ENCODE assay signal across 23 cellular contexts in the genomic region with DNA sequence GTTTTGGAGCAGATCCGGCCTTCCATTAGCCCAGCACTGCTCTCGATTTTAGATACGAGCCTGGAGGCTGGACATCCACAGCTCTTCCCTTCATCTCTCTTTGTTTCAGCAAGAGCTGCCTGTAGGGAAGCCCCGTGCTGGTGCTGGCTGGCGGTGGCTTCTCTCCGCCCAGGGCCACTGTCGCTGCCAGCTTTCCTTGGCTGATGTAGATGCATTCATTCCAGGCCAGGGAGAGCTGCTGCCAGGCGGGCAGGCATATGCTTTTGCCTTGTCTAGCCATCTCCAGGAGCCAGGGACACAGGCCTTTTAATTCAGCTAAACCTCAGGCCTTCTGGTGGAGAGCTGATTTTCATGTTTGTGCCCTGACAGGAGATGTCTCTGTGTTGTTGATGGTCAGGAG.
A peak's percentile ranks its signal among the peaks of the same experiment; 100 is the strongest.
DNase-seq lines count a peak whose midpoint lies in the region; ATAC-seq and TF ChIP-seq lines count a peak whose summit lies in the region.
"Had no signal": no experiment of that assay in that cellular context is flagged by ENCODE, and none has a peak within 500 bp of the region (broad histone marks: within the 10 kb centered on the region; RNA-seq: fewer than 3 reads in every experiment).

No MANE protein-coding gene starts in this region.

- no peak for TF ChIP-seq CTCF in DND-41 (IDR thresholded peaks at IDR 0.05; ENCODE audit: borderline replicate concordance, extremely low read depth, low read length, poor library complexity, severe bottlenecking)
- no peak for TF ChIP-seq CTCF in GM23338 (conservative IDR thresholded peaks at IDR 0.05; ENCODE audit: low read depth in 2 of 2)

- H3K18ac ChIP-seq in neuronal stem cell (ENCODE audit: low read length), result peak overlapping the region; percentile 87

- H3K27ac Mint-ChIP-seq in GM23338, result no peak overlapping the region
- H3K27ac Mint-ChIP-seq: CD8-positive, alpha-beta T cell had no signal

- H3K14ac ChIP-seq in neuronal stem cell (ENCODE audit: low read length), result no peak overlapping the region

- no peaks in the 10 kb centered on the region for H4K20me1 ChIP-seq in DND-41 (ENCODE audit: insufficient read depth, low read length)
- H4K20me1 ChIP-seq in GM23338 (replicated peaks; ENCODE audit: insufficient read depth), result no peaks in the 10 kb centered on the region
- H4K20me1 ChIP-seq: BLaER1 treated with 17β-estradiol and CSF1 and Interleukin-3, amounts not matched to agents 10 nM and 100 nM had no signal

- WGBS in neuronal stem cell (ENCODE audit: extremely low coverage in 2 of 2, insufficient read length in 2 of 2, insufficient replicate concordance in 1 of 2), 2 donors, result no CpG with 5 or more reads among the region's 8 CpGs

- ATAC-seq in DND-41 (ENCODE audit: insufficient read depth, low read depth), result no peak
- no peak for ATAC-seq in GM23338
- ATAC-seq: CD8-positive, alpha-beta T cell; HCT116; SK-N-SH treated with all-trans-retinoic acid at 6 μM for 48 hours had no signal

- H3K36me3 ChIP-seq in DND-41 (ENCODE audit: insufficient read depth, low read length) (0 out of 2 replicates have a peak, but pooled peaks cover 4% of the 10 kb centered on the region), GM23338 (ENCODE audit: insufficient read depth) (no peaks in the 10 kb centered on the region), neuronal stem cell (replicated peaks in 1 of 2; ENCODE audit: control insufficient read depth in 2 of 2, insufficient read depth in 2 of 2, low read length in 2 of 2) (no peaks in the 10 kb centered on the region)

- H3K27me3 ChIP-seq in DND-41 (ENCODE audit: insufficient read depth, low read length, poor library complexity) (no peaks in the 10 kb centered on the region), GM23338 (ENCODE audit: insufficient read depth) (no peaks in the 10 kb centered on the region), neuronal stem cell (ENCODE audit: control insufficient read depth in 3 of 3, insufficient read depth in 3 of 3, low read depth in 1 of 3, low read length in 3 of 3) (no peaks in the 10 kb centered on the region)
- H3K27me3 ChIP-seq: BLaER1 treated with 17β-estradiol and CSF1 and Interleukin-3, amounts not matched to agents 10 nM and 100 nM had no signal

- H3K4me2 ChIP-seq in DND-41 (ENCODE audit: insufficient read depth, low read length) (no peak overlapping the region), GM23338 (no peak overlapping the region), neuronal stem cell (ENCODE audit: insufficient read depth, low read length, poor library complexity, severe bottlenecking) (no peak overlapping the region)
- H3K4me2 ChIP-seq: BLaER1 treated with 17β-estradiol and CSF1 and Interleukin-3, amounts not matched to agents 10 nM and 100 nM had no signal

- no peak overlapping the region for H2BK12ac ChIP-seq in neuronal stem cell (ENCODE audit: low read length)

- H3K9me3 ChIP-seq in DND-41 (ENCODE audit: insufficient read depth, low read length, severe bottlenecking) (peaks cover 21% of the 10 kb centered on the region), neuronal stem cell (replicated peaks in 1 of 2; ENCODE audit: control insufficient read depth in 2 of 2, insufficient read depth in 1 of 2, low read depth in 1 of 2, low read length in 2 of 2) (no peaks in the 10 kb centered on the region)

- no peak overlapping the region for H3K4me3 Mint-ChIP-seq in GM23338
- H3K4me3 Mint-ChIP-seq: CD8-positive, alpha-beta T cell had no signal

- no peak overlapping the region for H2AK5ac ChIP-seq in neuronal stem cell (ENCODE audit: low read depth, low read length)

- no peak overlapping the region for H2AFZ ChIP-seq in DND-41 (ENCODE audit: low read depth, low read length)
- peak overlapping the region; percentile 38; the same call in 1 of the 2 replicates for H2AFZ ChIP-seq in GM23338
- no peak overlapping the region for H2AFZ ChIP-seq in neuronal stem cell (ENCODE audit: low read length)

- H3K23ac ChIP-seq in neuronal stem cell (ENCODE audit: low read depth, low read length, poor library complexity), result no peak overlapping the region

- no peak overlapping the region for H4K91ac ChIP-seq in neuronal stem cell (ENCODE audit: low read depth, low read length, poor library complexity)

- H3K27ac ChIP-seq in DND-41 (ENCODE audit: low read length) (peak overlapping the region; percentile 38), GM23338 (ENCODE audit: low read depth) (no peak overlapping the region), neuronal stem cell (replicated peaks; ENCODE audit: low read length) (no peak overlapping the region)
- H3K27ac ChIP-seq: BLaER1 treated with 17β-estradiol and CSF1 and Interleukin-3, amounts not matched to agents 10 nM and 100 nM; RWPE1 had no signal

- H3K79me2 ChIP-seq in DND-41 (ENCODE audit: insufficient read depth, low read length), result no peaks in the 10 kb centered on the region
- no peaks in the 10 kb centered on the region for H3K79me2 ChIP-seq in GM23338 (replicated peaks; ENCODE audit: insufficient read depth)

- no peak overlapping the region for H3K9ac ChIP-seq in DND-41 (ENCODE audit: low read depth, low read length)
- no peak overlapping the region for H3K9ac ChIP-seq in neuronal stem cell (ENCODE audit: low read depth, low read length, poor library complexity)
- H3K9ac ChIP-seq: BLaER1 treated with 17β-estradiol and CSF1 and Interleukin-3, amounts not matched to agents 10 nM and 100 nM had no signal

- H3K36me3 Mint-ChIP-seq in GM23338 (ENCODE audit: low read depth), result no peaks in the 10 kb centered on the region; the same call in 2 of the 3 replicates
- H3K36me3 Mint-ChIP-seq: CD8-positive, alpha-beta T cell had no signal

- H3K9me2 ChIP-seq in GM23338 (ENCODE audit: insufficient read depth), result no peaks in the 10 kb centered on the region

- H3K4me1 ChIP-seq in DND-41 (ENCODE audit: insufficient read depth, low read length) (peaks cover 29% of the 10 kb centered on the region), GM23338 (ENCODE audit: insufficient read depth) (peaks cover 13% of the 10 kb centered on the region), neuronal stem cell (ENCODE audit: control insufficient read depth in 2 of 2, insufficient read depth in 1 of 2, low read depth in 1 of 2, low read length in 2 of 2) (peaks cover 0 to 11% of the 10 kb centered on the region in 2 donors)
- H3K4me1 ChIP-seq: BLaER1 treated with 17β-estradiol and CSF1 and Interleukin-3, amounts not matched to agents 10 nM and 100 nM had no signal

- H3K27me3 Mint-ChIP-seq in GM23338 (ENCODE audit: insufficient read depth, low read depth, poor library complexity), result peaks cover 2% of the 10 kb centered on the region

- H3K79me1 ChIP-seq in neuronal stem cell (ENCODE audit: low read depth, low read length), result no peaks in the 10 kb centered on the region

- DNase-seq in DND-41 (no peak), GM23338 (ENCODE audit: low spot score) (no peak), cerebellum (ENCODE audit: low spot score) (peak; percentile 86), neuronal stem cell (ENCODE audit: low spot score) (no peak), AG20443 (ENCODE audit: low spot score) (no peak), foreskin melanocyte (no peak), HuH-7.5 (ENCODE audit: low spot score) (no peak)
- DNase-seq: Calu3; DMS79; KG1; NCI-H1092 treated with DMSO at 0.1 percent for 48 hours; NCI-H1436 treated with DMSO at 0.1 percent for 48 hours; NCI-H1930; NCI-H2227 treated with DMSO at 0.1 percent for 48 hours; NCI-H524; NCI-H774; NK-92 treated with Interleukin-12 subunit alpha and Interleukin-12 subunit beta, amount 100 ng/mL, for 24 hours; SIG-M5 had no signal

- no peak overlapping the region for H2BK5ac ChIP-seq in neuronal stem cell (ENCODE audit: low read length)

- no peak overlapping the region for H4K8ac ChIP-seq in neuronal stem cell (ENCODE audit: low read depth, low read length)

- no peak overlapping the region for H2BK120ac ChIP-seq in neuronal stem cell (ENCODE audit: low read depth, low read length)

- H3K4me1 Mint-ChIP-seq in GM23338, result peaks cover 18% of the 10 kb centered on the region

- peaks cover 17% of the 10 kb centered on the region; the same call in 2 of the 3 replicates for H3K9me3 Mint-ChIP-seq in GM23338

- no peak overlapping the region for H3K4ac ChIP-seq in neuronal stem cell (ENCODE audit: low read length)

- H3K4me3 ChIP-seq in DND-41 (ENCODE audit: low read depth in 1 of 2, low read length in 2 of 2), result no peak overlapping the region
- H3K4me3 ChIP-seq in GM23338, result no peak overlapping the region
- no peak overlapping the region for H3K4me3 ChIP-seq in neuronal stem cell (ENCODE audit: low read length in 2 of 2)
- H3K4me3 ChIP-seq: BLaER1 treated with 17β-estradiol and CSF1 and Interleukin-3, amounts not matched to agents 10 nM and 100 nM had no signal

- no peak overlapping the region for H2BK15ac ChIP-seq in neuronal stem cell (ENCODE audit: low read length)

- H3F3A ChIP-seq in GM23338 (replicated peaks; ENCODE audit: low read depth), result no peaks in the 10 kb centered on the region

TF ChIP-seq in GM23338, 12 proteins besides CTCF, POLR2A, EP300 and RAD21 (continues in another document):
- TF ChIP-seq, protein P1, sequence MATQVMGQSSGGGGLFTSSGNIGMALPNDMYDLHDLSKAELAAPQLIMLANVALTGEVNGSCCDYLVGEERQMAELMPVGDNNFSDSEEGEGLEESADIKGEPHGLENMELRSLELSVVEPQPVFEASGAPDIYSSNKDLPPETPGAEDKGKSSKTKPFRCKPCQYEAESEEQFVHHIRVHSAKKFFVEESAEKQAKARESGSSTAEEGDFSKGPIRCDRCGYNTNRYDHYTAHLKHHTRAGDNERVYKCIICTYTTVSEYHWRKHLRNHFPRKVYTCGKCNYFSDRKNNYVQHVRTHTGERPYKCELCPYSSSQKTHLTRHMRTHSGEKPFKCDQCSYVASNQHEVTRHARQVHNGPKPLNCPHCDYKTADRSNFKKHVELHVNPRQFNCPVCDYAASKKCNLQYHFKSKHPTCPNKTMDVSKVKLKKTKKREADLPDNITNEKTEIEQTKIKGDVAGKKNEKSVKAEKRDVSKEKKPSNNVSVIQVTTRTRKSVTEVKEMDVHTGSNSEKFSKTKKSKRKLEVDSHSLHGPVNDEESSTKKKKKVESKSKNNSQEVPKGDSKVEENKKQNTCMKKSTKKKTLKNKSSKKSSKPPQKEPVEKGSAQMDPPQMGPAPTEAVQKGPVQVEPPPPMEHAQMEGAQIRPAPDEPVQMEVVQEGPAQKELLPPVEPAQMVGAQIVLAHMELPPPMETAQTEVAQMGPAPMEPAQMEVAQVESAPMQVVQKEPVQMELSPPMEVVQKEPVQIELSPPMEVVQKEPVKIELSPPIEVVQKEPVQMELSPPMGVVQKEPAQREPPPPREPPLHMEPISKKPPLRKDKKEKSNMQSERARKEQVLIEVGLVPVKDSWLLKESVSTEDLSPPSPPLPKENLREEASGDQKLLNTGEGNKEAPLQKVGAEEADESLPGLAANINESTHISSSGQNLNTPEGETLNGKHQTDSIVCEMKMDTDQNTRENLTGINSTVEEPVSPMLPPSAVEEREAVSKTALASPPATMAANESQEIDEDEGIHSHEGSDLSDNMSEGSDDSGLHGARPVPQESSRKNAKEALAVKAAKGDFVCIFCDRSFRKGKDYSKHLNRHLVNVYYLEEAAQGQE (IDR thresholded peaks at IDR 0.05; ENCODE audit: unreplicated experiment), result no peak
- no peak for TF ChIP-seq STAT1 (IDR thresholded peaks at IDR 0.05; ENCODE audit: unreplicated experiment)
- TF ChIP-seq JUNB (IDR thresholded peaks at IDR 0.05; ENCODE audit: unreplicated experiment), result no peak
- no peak for TF ChIP-seq NANOG (IDR thresholded peaks at IDR 0.05; ENCODE audit: borderline replicate concordance)
- TF ChIP-seq POLR2AphosphoS5 (IDR thresholded peaks at IDR 0.05; ENCODE audit: low read depth), result no peak
